1 cellular context compared by ENCODE assay signal in genomic region chr5:145937432-145938250, GRCh38.
TF ChIP-seq lines count a peak whose summit lies in the region.

No MANE protein-coding gene starts in this region.

TF ChIP-seq in HepG2, 621 proteins besides CTCF, POLR2A, EP300 and RAD21 (continued from another document and continues in another):
- TF ChIP-seq, protein P1, sequence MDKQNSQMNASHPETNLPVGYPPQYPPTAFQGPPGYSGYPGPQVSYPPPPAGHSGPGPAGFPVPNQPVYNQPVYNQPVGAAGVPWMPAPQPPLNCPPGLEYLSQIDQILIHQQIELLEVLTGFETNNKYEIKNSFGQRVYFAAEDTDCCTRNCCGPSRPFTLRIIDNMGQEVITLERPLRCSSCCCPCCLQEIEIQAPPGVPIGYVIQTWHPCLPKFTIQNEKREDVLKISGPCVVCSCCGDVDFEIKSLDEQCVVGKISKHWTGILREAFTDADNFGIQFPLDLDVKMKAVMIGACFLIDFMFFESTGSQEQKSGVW (CRISPR knock-in tag; IDR thresholded peaks at IDR 0.05; ENCODE audit: borderline replicate concordance): no peak
- TF ChIP-seq ZFP1 (CRISPR knock-in tag; IDR thresholded peaks at IDR 0.05) (no peak), ZBTB42 (CRISPR knock-in tag; IDR thresholded peaks at IDR 0.05) (no peak), NFKBIZ (CRISPR knock-in tag; IDR thresholded peaks at IDR 0.05) (no peak), NKX3-1 (CRISPR knock-in tag; IDR thresholded peaks at IDR 0.05) (no peak), RFX5 (IDR thresholded peaks at IDR 0.05; ENCODE audit: low read depth, low read length) (no peak), ZNF263 (CRISPR knock-in tag; IDR thresholded peaks at IDR 0.05) (0 out of 2 replicates have a peak, but pooled peaks have one; percentile 19), RARG (CRISPR knock-in tag; IDR thresholded peaks at IDR 0.05; ENCODE audit: low read depth) (no peak), ZNF746 (CRISPR knock-in tag; IDR thresholded peaks at IDR 0.05) (no peak), TOE1 (CRISPR knock-in tag; IDR thresholded peaks at IDR 0.05) (no peak), SMARCC2 (IDR thresholded peaks at IDR 0.05) (no peak), TFDP1 (CRISPR knock-in tag; IDR thresholded peaks at IDR 0.05; ENCODE audit: borderline replicate concordance) (no peak), TP53 (CRISPR knock-in tag; conservative IDR thresholded peaks at IDR 0.05) (no peak), NFE2L2 (IDR thresholded peaks at IDR 0.05; ENCODE audit: low read length) (no peak), ZNF556 (CRISPR knock-in tag; IDR thresholded peaks at IDR 0.05; ENCODE audit: borderline replicate concordance) (no peak), BORCS8-MEF2B (CRISPR knock-in tag; IDR thresholded peaks at IDR 0.05) (no peak), ZNF674 (CRISPR knock-in tag; IDR thresholded peaks at IDR 0.05; ENCODE audit: low read depth) (no peak), CEBPB (IDR thresholded peaks at IDR 0.05; ENCODE audit: borderline replicate concordance, low read depth, low read length) (no peak), JARID2 (CRISPR knock-in tag; IDR thresholded peaks at IDR 0.05; ENCODE audit: insufficient replicate concordance) (no peak), PHF20 (CRISPR knock-in tag; IDR thresholded peaks at IDR 0.05) (no peak), KDM1A (CRISPR knock-in tag; IDR thresholded peaks at IDR 0.05) (no peak), MAX (IDR thresholded peaks at IDR 0.05) (peak; percentile 53; the same call in 1 of the 2 replicates), FOSL2 (CRISPR knock-in tag; IDR thresholded peaks at IDR 0.05) (peak; percentile 82), ZBTB3 (CRISPR knock-in tag; IDR thresholded peaks at IDR 0.05; ENCODE audit: borderline replicate concordance, low read depth) (no peak), ZNF335 (CRISPR knock-in tag; IDR thresholded peaks at IDR 0.05) (no peak), CREM (IDR thresholded peaks at IDR 0.05) (no peak), CREM (CRISPR knock-in tag; IDR thresholded peaks at IDR 0.05) (no peak), ZSCAN21 (CRISPR knock-in tag; IDR thresholded peaks at IDR 0.05; ENCODE audit: borderline replicate concordance) (no peak), GFI1 (CRISPR knock-in tag; IDR thresholded peaks at IDR 0.05; ENCODE audit: borderline replicate concordance) (no peak), ZNF768 (CRISPR knock-in tag; IDR thresholded peaks at IDR 0.05) (peak; percentile 21; the same call in 1 of the 2 replicates), SOX5 (CRISPR knock-in tag; IDR thresholded peaks at IDR 0.05; ENCODE audit: borderline replicate concordance) (no peak), TAF1 (CRISPR knock-in tag; IDR thresholded peaks at IDR 0.05) (no peak), ARNT (IDR thresholded peaks at IDR 0.05) (no peak), ZNF850 (CRISPR knock-in tag; conservative IDR thresholded peaks at IDR 0.05) (no peak), ZGPAT (CRISPR knock-in tag; IDR thresholded peaks at IDR 0.05) (no peak), ZNF784 (CRISPR knock-in tag; IDR thresholded peaks at IDR 0.05; ENCODE audit: borderline replicate concordance) (no peak), POLR2G (IDR thresholded peaks at IDR 0.05; ENCODE audit: low read depth, low read length) (no peak; the same call in 1 of the 2 replicates), NCOR1 (IDR thresholded peaks at IDR 0.05; ENCODE audit: borderline replicate concordance, low read length) (no peak), ZNF33A (CRISPR knock-in tag; IDR thresholded peaks at IDR 0.05; ENCODE audit: borderline replicate concordance) (no peak), U2AF2 (IDR thresholded peaks at IDR 0.05; ENCODE audit: low read depth, low read length) (no peak), MYNN (CRISPR knock-in tag; IDR thresholded peaks at IDR 0.05; ENCODE audit: low read depth) (no peak), RBFOX2 (IDR thresholded peaks at IDR 0.05; ENCODE audit: low read depth, low read length) (peak; percentile 62)
- TF ChIP-seq, protein P2, sequence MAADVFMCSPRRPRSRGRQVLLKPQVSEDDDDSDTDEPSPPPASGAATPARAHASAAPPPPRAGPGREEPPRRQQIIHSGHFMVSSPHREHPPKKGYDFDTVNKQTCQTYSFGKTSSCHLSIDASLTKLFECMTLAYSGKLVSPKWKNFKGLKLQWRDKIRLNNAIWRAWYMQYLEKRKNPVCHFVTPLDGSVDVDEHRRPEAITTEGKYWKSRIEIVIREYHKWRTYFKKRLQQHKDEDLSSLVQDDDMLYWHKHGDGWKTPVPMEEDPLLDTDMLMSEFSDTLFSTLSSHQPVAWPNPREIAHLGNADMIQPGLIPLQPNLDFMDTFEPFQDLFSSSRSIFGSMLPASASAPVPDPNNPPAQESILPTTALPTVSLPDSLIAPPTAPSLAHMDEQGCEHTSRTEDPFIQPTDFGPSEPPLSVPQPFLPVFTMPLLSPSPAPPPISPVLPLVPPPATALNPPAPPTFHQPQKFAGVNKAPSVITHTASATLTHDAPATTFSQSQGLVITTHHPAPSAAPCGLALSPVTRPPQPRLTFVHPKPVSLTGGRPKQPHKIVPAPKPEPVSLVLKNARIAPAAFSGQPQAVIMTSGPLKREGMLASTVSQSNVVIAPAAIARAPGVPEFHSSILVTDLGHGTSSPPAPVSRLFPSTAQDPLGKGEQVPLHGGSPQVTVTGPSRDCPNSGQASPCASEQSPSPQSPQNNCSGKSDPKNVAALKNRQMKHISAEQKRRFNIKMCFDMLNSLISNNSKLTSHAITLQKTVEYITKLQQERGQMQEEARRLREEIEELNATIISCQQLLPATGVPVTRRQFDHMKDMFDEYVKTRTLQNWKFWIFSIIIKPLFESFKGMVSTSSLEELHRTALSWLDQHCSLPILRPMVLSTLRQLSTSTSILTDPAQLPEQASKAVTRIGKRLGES (CRISPR knock-in tag; IDR thresholded peaks at IDR 0.05; ENCODE audit: borderline replicate concordance): no peak
- TF ChIP-seq, protein P3, sequence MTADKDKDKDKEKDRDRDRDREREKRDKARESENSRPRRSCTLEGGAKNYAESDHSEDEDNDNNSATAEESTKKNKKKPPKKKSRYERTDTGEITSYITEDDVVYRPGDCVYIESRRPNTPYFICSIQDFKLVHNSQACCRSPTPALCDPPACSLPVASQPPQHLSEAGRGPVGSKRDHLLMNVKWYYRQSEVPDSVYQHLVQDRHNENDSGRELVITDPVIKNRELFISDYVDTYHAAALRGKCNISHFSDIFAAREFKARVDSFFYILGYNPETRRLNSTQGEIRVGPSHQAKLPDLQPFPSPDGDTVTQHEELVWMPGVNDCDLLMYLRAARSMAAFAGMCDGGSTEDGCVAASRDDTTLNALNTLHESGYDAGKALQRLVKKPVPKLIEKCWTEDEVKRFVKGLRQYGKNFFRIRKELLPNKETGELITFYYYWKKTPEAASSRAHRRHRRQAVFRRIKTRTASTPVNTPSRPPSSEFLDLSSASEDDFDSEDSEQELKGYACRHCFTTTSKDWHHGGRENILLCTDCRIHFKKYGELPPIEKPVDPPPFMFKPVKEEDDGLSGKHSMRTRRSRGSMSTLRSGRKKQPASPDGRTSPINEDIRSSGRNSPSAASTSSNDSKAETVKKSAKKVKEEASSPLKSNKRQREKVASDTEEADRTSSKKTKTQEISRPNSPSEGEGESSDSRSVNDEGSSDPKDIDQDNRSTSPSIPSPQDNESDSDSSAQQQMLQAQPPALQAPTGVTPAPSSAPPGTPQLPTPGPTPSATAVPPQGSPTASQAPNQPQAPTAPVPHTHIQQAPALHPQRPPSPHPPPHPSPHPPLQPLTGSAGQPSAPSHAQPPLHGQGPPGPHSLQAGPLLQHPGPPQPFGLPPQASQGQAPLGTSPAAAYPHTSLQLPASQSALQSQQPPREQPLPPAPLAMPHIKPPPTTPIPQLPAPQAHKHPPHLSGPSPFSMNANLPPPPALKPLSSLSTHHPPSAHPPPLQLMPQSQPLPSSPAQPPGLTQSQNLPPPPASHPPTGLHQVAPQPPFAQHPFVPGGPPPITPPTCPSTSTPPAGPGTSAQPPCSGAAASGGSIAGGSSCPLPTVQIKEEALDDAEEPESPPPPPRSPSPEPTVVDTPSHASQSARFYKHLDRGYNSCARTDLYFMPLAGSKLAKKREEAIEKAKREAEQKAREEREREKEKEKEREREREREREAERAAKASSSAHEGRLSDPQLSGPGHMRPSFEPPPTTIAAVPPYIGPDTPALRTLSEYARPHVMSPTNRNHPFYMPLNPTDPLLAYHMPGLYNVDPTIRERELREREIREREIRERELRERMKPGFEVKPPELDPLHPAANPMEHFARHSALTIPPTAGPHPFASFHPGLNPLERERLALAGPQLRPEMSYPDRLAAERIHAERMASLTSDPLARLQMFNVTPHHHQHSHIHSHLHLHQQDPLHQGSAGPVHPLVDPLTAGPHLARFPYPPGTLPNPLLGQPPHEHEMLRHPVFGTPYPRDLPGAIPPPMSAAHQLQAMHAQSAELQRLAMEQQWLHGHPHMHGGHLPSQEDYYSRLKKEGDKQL (CRISPR knock-in tag; IDR thresholded peaks at IDR 0.05; ENCODE audit: low read depth): no peak
- TF ChIP-seq, protein P4, sequence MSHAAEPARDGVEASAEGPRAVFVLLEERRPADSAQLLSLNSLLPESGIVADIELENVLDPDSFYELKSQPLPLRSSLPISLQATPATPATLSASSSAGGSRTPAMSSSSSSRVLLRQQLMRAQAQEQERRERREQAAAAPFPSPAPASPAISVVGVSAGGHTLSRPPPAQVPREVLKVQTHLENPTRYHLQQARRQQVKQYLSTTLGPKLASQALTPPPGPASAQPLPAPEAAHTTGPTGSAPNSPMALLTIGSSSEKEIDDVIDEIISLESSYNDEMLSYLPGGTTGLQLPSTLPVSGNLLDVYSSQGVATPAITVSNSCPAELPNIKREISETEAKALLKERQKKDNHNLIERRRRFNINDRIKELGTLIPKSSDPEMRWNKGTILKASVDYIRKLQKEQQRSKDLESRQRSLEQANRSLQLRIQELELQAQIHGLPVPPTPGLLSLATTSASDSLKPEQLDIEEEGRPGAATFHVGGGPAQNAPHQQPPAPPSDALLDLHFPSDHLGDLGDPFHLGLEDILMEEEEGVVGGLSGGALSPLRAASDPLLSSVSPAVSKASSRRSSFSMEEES (CRISPR knock-in tag; IDR thresholded peaks at IDR 0.05): no peak
- TF ChIP-seq, protein P5, sequence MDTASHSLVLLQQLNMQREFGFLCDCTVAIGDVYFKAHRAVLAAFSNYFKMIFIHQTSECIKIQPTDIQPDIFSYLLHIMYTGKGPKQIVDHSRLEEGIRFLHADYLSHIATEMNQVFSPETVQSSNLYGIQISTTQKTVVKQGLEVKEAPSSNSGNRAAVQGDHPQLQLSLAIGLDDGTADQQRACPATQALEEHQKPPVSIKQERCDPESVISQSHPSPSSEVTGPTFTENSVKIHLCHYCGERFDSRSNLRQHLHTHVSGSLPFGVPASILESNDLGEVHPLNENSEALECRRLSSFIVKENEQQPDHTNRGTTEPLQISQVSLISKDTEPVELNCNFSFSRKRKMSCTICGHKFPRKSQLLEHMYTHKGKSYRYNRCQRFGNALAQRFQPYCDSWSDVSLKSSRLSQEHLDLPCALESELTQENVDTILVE (CRISPR knock-in tag; IDR thresholded peaks at IDR 0.05): no peak
- TF ChIP-seq, protein P6, sequence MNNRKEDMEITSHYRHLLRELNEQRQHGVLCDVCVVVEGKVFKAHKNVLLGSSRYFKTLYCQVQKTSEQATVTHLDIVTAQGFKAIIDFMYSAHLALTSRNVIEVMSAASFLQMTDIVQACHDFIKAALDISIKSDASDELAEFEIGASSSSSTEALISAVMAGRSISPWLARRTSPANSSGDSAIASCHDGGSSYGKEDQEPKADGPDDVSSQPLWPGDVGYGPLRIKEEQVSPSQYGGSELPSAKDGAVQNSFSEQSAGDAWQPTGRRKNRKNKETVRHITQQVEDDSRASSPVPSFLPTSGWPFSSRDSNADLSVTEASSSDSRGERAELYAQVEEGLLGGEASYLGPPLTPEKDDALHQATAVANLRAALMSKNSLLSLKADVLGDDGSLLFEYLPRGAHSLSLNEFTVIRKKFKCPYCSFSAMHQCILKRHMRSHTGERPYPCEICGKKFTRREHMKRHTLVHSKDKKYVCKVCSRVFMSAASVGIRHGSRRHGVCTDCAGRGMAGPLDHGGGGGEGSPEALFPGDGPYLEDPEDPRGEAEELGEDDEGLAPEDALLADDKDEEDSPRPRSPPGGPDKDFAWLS (CRISPR knock-in tag; IDR thresholded peaks at IDR 0.05; ENCODE audit: borderline replicate concordance): no peak
- TF ChIP-seq, protein P7, sequence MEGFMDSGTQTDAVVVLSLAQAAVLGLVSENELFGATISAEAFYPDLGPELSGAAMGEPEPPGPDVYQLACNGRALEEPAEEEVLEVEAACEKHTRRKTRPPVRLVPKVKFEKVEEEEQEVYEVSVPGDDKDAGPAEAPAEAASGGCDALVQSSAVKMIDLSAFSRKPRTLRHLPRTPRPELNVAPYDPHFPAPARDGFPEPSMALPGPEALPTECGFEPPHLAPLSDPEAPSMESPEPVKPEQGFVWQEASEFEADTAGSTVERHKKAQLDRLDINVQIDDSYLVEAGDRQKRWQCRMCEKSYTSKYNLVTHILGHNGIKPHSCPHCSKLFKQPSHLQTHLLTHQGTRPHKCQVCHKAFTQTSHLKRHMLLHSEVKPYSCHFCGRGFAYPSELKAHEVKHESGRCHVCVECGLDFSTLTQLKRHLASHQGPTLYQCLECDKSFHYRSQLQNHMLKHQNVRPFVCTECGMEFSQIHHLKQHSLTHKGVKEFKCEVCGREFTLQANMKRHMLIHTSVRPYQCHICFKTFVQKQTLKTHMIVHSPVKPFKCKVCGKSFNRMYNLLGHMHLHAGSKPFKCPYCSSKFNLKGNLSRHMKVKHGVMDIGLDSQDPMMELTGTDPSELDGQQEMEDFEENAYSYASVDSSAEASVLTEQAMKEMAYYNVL (CRISPR knock-in tag; IDR thresholded peaks at IDR 0.05; ENCODE audit: borderline replicate concordance): 0 out of 2 replicates have a peak, but pooled peaks have one; percentile 13
